ENCODE assay signal across 8 cellular contexts in the genomic region with DNA sequence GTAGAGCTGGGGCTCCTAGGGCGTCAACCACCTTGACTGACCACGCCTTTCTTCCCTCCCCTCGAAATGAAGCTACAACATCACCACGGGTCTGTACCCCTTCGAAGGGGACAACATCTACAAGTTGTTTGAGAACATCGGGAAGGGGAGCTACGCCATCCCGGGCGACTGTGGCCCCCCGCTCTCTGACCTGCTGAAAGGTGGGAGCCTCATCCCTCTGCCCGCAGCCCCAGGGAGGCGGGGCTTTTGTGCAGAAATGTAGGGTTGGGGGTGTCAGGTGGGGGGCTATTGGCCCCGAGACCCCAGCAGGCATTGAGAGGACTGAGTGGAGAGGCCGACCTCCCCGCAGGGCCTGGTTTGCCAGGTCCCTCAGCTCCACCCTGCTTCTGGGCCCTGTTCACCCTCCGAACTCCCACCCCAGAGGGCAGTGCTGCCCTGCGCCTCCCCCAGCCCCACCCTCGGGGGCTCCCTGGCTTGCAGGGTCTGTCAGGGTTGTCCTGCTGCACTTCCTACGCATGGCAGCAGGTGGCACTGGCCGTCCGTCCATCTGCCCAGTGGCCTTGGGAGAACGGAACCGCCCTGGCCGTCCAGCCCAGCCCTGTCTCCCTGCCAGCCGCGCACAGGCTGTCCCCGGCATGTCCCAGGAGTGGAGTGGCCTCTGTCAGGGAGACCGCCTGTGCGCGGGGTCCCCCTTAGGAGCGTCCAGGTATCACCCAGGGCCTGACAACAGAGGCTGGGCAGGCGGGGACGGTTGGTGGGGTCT. TPM values are rescaled to one million over a fixed set of nuclear protein-coding genes. Genes with fewer than 3 reads are reported as not detected.
A peak's percentile ranks its signal among the peaks of the same experiment; 100 is the strongest.
DNase-seq lines count a peak whose midpoint lies in the region; ATAC-seq, FAIRE-seq and TF ChIP-seq lines count a peak whose summit lies in the region.

No MANE protein-coding gene starts in this region.

- no peaks in the 10 kb centered on the region for H3K4me1 ChIP-seq in small intestine (ENCODE audit: control insufficient read depth in 2 of 2, insufficient read depth in 1 of 2, low read depth in 1 of 2, low read length in 1 of 2)

- 71 to 75% (median 72%) methylated on average over 33 of the region's 33 CpGs for WGBS in small intestine, 3 donors

- TF ChIP-seq CTCF in GM12872 (IDR thresholded peaks at IDR 0.05; ENCODE audit: insufficient read depth, low read depth, low read length) = peak; percentile 39; the same call in 2 of the 3 replicates
- peak; percentile 65 for TF ChIP-seq CTCF in WI38 (IDR thresholded peaks at IDR 0.05; ENCODE audit: low read depth, low read length)

- no peaks in the 10 kb centered on the region for H3K27me3 ChIP-seq in small intestine (ENCODE audit: control insufficient read depth in 2 of 2, insufficient read depth in 2 of 2, low read length in 2 of 2)

- H3K4me3 ChIP-seq in WI38 (ENCODE audit: low read depth, low read length) = no peak overlapping the region
- H3K4me3 ChIP-seq in small intestine (ENCODE audit: low read depth in 1 of 2, low read length in 2 of 2) = no peak overlapping the region

- ATAC-seq in Right ventricle myocardium superior (ENCODE audit: poor library complexity) = peak; percentile 76
- ATAC-seq in HG02870 (IDR thresholded peaks at IDR 0.05; ENCODE audit: unreplicated experiment) = no peak

- DNase-seq in Right ventricle myocardium superior = peak; percentile 87
- DNase-seq in retina = peak; percentile 73
- no peak for DNase-seq in activated T-cell treated with anti-CD3 and anti-CD28 coated beads, Interleukin-2, amount 50 U/mL, for 48 hours
- DNase-seq in small intestine = no peak
- no peak for DNase-seq in NCI-H526 (lab: John Stamatoyannopoulos, UW)

- H3K9me3 ChIP-seq in small intestine (ENCODE audit: control insufficient read depth, low read depth) = no peaks in the 10 kb centered on the region

- no peak for FAIRE-seq in small intestine (lab: Jason Lieb, UNC)

- H3K27ac ChIP-seq in small intestine (ENCODE audit: low read depth in 1 of 2, low read length in 1 of 2) = no peak overlapping the region

- H3K36me3 ChIP-seq in small intestine (ENCODE audit: control insufficient read depth in 2 of 2, insufficient read depth in 2 of 2, low read length in 2 of 2) = peaks cover 13% of the 10 kb centered on the region in 2 donors

- intact Hi-C loops in Right ventricle myocardium superior (cut with DNase I) = no loop called here

RNA-seq across cellular contexts. Expression of a gene that starts 15.7 kb away (rescaled TPM):
- 54.8 TPM for total RNA-seq in Right ventricle myocardium superior
- 10 to 100 TPM; 65.8 to 86.2 (median 66.9) TPM for polyA plus RNA-seq in small intestine

RNA-seq across cellular contexts. Expression of a gene that starts 16.5 kb away (rescaled TPM):
- total RNA-seq in Right ventricle myocardium superior = 1.1 TPM
- polyA plus RNA-seq in small intestine = under 1 TPM in 1 of 3 donors, not detected in 2; 0.30 TPM

RNA-seq across cellular contexts. Expression of a gene that starts 20.2 kb away (rescaled TPM):
- 692 TPM for total RNA-seq in Right ventricle myocardium superior
- polyA plus RNA-seq in small intestine = 100 to 1,000 TPM; 310 to 823 (median 675) TPM

RNA-seq across cellular contexts. Expression of a gene that starts 27.1 kb away (rescaled TPM):
- 54.1 TPM for total RNA-seq in Right ventricle myocardium superior
- 10 to 100 TPM; 28.1 to 35.4 (median 30.6) TPM for polyA plus RNA-seq in small intestine

RNA-seq across cellular contexts. Expression of a gene that starts 47.3 kb away (rescaled TPM):
- 15.1 TPM for total RNA-seq in Right ventricle myocardium superior
- polyA plus RNA-seq in small intestine = 10 to 100 TPM; 19.7 to 32.1 (median 19.7) TPM

Comparison
In these comparisons a context has a peak if more than half of its experiments do, and no peak if none do; other contexts are left out.
1. DNase-seq: peak in Right ventricle myocardium superior (single experiment) and retina (single experiment); none in activated T-cell treated with anti-CD3 and anti-CD28 coated beads, Interleukin-2, amount 50 U/mL, for 48 hours (0 of 2), small intestine (single experiment) and NCI-H526 (0 of 2).